21 cellular contexts compared by ENCODE assay signal in the genomic region with DNA sequence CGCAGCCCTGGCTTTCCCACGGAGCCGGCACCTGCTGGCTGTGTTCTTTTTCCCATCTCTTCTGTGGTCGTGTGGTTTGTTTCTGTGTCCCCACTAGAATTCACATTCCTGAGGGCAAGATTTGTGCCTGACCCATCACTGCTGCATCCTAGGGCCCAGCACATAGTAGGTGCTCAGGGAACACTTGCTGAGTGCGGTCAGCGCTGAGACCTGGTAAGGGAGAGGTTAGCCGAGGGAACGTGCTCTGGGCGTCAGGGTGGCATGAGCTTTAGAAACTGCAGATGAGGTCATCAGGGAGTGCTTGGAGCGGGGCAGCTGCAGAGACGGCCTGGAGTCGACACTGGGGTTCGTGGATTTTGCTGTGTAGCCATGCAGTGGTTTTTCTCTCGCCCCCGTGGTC. TPM values are rescaled to one million over a fixed set of nuclear protein-coding genes. Genes with fewer than 3 reads are reported as not detected.
DNase-seq lines count a peak whose midpoint lies in the region; ATAC-seq, FAIRE-seq and TF ChIP-seq lines count a peak whose summit lies in the region.
"Had no signal": no experiment of that assay in that cellular context is flagged by ENCODE, and none has a peak within 500 bp of the region (broad histone marks: within the 10 kb centered on the region; RNA-seq: fewer than 3 reads in every experiment).

No MANE protein-coding gene starts in this region.

- no peak for FAIRE-seq in HepG2 (lab: Jason Lieb, UNC)
- FAIRE-seq: H1, HTR-8/SVneo had no signal

- no TSS peak for BruUV-seq in HepG2 (replicated peaks; lab: Mats Ljungman, UMichigan)

- H3K27ac Mint-ChIP-seq in memory B cell = peak overlapping the region; percentile 36
- H3K27ac Mint-ChIP-seq in activated T-helper 1 cell treated with anti-CD3 and anti-CD28 coated beads, Interleukin-12 subunit alpha, Interleukin-12 subunit beta, Interleukin-2, Interleukin-4 antibody, amounts not matched to agents 30 ng/mL and 10 ng/mL and 1 ng/mL, durations not matched to agents 14 hours and 24 hours and 36 hours = no peak overlapping the region

- no peaks in the 10 kb centered on the region for H3K27me3 Mint-ChIP-seq in memory B cell
- peaks cover 4% of the 10 kb centered on the region for H3K27me3 Mint-ChIP-seq in activated T-helper 1 cell treated with anti-CD3 and anti-CD28 coated beads, Interleukin-12 subunit alpha, Interleukin-12 subunit beta, Interleukin-2, Interleukin-4 antibody, amounts not matched to agents 30 ng/mL and 10 ng/mL and 1 ng/mL, durations not matched to agents 14 hours and 24 hours and 36 hours (ENCODE audit: insufficient read depth)

- peaks cover 11% of the 10 kb centered on the region for H3K36me3 Mint-ChIP-seq in memory B cell
- H3K36me3 Mint-ChIP-seq in activated T-helper 1 cell treated with anti-CD3 and anti-CD28 coated beads, Interleukin-12 subunit alpha, Interleukin-12 subunit beta, Interleukin-2, Interleukin-4 antibody, amounts not matched to agents 30 ng/mL and 10 ng/mL and 1 ng/mL, durations not matched to agents 14 hours and 24 hours and 36 hours (ENCODE audit: low read depth) = peaks cover 11% of the 10 kb centered on the region

- H3K4me3 ChIP-seq in HepG2 (replicated peaks in 1 of 3; ENCODE audit: insufficient read depth in 1 of 3, low read depth in 2 of 3, low read length in 3 of 3) (no peak overlapping the region), right lobe of liver (no peak overlapping the region), OCI-LY3 (ENCODE audit: low read length) (no peak overlapping the region)
- H3K4me3 ChIP-seq: PC-9 had no signal

- H3K4me2 ChIP-seq in HepG2 (ENCODE audit: low read depth, low read length) (no peak overlapping the region), OCI-LY3 (ENCODE audit: low read length) (peak overlapping the region; percentile 72)
- H3K4me2 ChIP-seq: PC-9 had no signal

- TF ChIP-seq EP300 in HepG2 (IDR thresholded peaks at IDR 0.05; ENCODE audit: low read depth in 2 of 2, low read length in 2 of 2) (no peak), HepG2 (CRISPR knock-in tag; IDR thresholded peaks at IDR 0.05; ENCODE audit: borderline replicate concordance) (no peak)

- no peak overlapping the region for H2AFZ ChIP-seq in HepG2 (ENCODE audit: low read length)
- no peak overlapping the region for H2AFZ ChIP-seq in OCI-LY3 (ENCODE audit: low read depth, low read length)
- H2AFZ ChIP-seq: PC-9 had no signal

- in situ Hi-C loops in HepG2 (cut with HindIII; ENCODE audit: extremely low pct_ligation_motif_present, low pct_unique_long_range_greater_than_20kb) = no loop called here

- H3K4me1 Mint-ChIP-seq in memory B cell = peaks cover 39% of the 10 kb centered on the region
- no peaks in the 10 kb centered on the region for H3K4me1 Mint-ChIP-seq in activated T-helper 1 cell treated with anti-CD3 and anti-CD28 coated beads, Interleukin-12 subunit alpha, Interleukin-12 subunit beta, Interleukin-2, Interleukin-4 antibody, amounts not matched to agents 30 ng/mL and 10 ng/mL and 1 ng/mL, durations not matched to agents 14 hours and 24 hours and 36 hours (ENCODE audit: low read depth)

- no peak overlapping the region for H3K9ac ChIP-seq in HepG2 (ENCODE audit: insufficient read depth, low read depth, low read length)
- no peak overlapping the region for H3K9ac ChIP-seq in OCI-LY3 (ENCODE audit: low read length)

- POLR2A ChIA-PET in HepG2 (lab: Yijun Ruan, JAX) = interaction anchor here (1.5 kb wide), 1 partner anchor 18 kb away, joined by 3 read pairs; no protein-coding TSS in a partner anchor

- intact Hi-C loops in HepG2 (cut with micrococcal nuclease; ENCODE audit: unreplicated experiment) (no loop called here), right lobe of liver (cut with DNase I) (no loop called here)
- intact Hi-C loops in activated T-helper 1 cell treated with anti-CD3 and anti-CD28 coated beads, Interleukin-12 subunit alpha, Interleukin-12 subunit beta, Interleukin-2, Interleukin-4 antibody, amounts not matched to agents 30 ng/mL and 10 ng/mL and 1 ng/mL, durations not matched to agents 14 hours and 24 hours and 36 hours (cut with micrococcal nuclease) = no loop called here

- TF ChIP-seq CTCF in HepG2 (CRISPR knock-in tag; IDR thresholded peaks at IDR 0.05) = no peak
- no peak for TF ChIP-seq CTCF in right lobe of liver (IDR thresholded peaks at IDR 0.05)
- TF ChIP-seq CTCF in OCI-LY3 (IDR thresholded peaks at IDR 0.05; ENCODE audit: low read depth, low read length) = no peak

- H4K20me1 ChIP-seq in HepG2 (ENCODE audit: insufficient read depth, low read length) (no peaks in the 10 kb centered on the region), OCI-LY3 (ENCODE audit: insufficient read depth, low read length) (peaks cover 51% of the 10 kb centered on the region)

- H3K4me1 ChIP-seq in HepG2 (ENCODE audit: insufficient read depth, low read length) (peaks cover 12% of the 10 kb centered on the region), right lobe of liver (peaks cover 0 to 3% (median 0%) of the 10 kb centered on the region in 4 donors), OCI-LY3 (ENCODE audit: low read length) (peaks cover 37% of the 10 kb centered on the region)

- H3K36me3 ChIP-seq in HepG2 (replicated peaks in 1 of 2; ENCODE audit: control insufficient read depth in 1 of 2, insufficient read depth in 2 of 2, low read length in 2 of 2) (peaks cover 23 to 38% of the 10 kb centered on the region in 2 experiments), right lobe of liver (peaks cover 0 to 5% (median 1%) of the 10 kb centered on the region in 4 donors), OCI-LY3 (replicated peaks; ENCODE audit: low read depth, low read length) (peaks cover 48% of the 10 kb centered on the region)

- DNase-seq in HepG2 (ENCODE audit: low spot score) (no peak), right lobe of liver (no peak), memory B cell (ENCODE audit: low spot score in 2 of 2) (no peak), putamen (ENCODE audit: low spot score) (no peak), Kasumi-1 (lab: John Stamatoyannopoulos, UW) (no peak)
- DNase-seq in activated T-helper 1 cell treated with anti-CD3 and anti-CD28 coated beads, Interleukin-12 subunit alpha, Interleukin-12 subunit beta, Interleukin-2, Interleukin-4 antibody, amounts not matched to agents 30 ng/mL and 10 ng/mL and 1 ng/mL, durations not matched to agents 14 hours and 24 hours and 36 hours (ENCODE audit: low spot score) = no peak
- no peak for DNase-seq in effector CD8-positive, alpha-beta T cell (lab: John Stamatoyannopoulos, UW)
- DNase-seq: DMS 273 treated with DMSO at 0.1 percent for 48 hours; GF-D8; NCI-H1048; NCI-H1436 treated with DMSO at 0.1 percent for 48 hours; NCI-H2029 treated with DMSO at 0.1 percent for 48 hours; NCI-H2171 treated with DMSO at 0.1 percent for 48 hours; NCI-H446 treated with DMSO at 0.1 percent for 48 hours; NK-92 treated with Interleukin-12 subunit alpha and Interleukin-12 subunit beta, amount 100 ng/mL, for 24 hours; PC-9 had no signal

- no peaks in the 10 kb centered on the region for H3K9me3 ChIP-seq in HepG2 (ENCODE audit: low read length)
- H3K9me3 ChIP-seq in right lobe of liver = no peaks in the 10 kb centered on the region
- H3K9me3 ChIP-seq in OCI-LY3 (ENCODE audit: insufficient read depth, low read length) = no peaks in the 10 kb centered on the region

- peaks cover 2% of the 10 kb centered on the region for H3K9me3 Mint-ChIP-seq in memory B cell
- no peaks in the 10 kb centered on the region for H3K9me3 Mint-ChIP-seq in activated T-helper 1 cell treated with anti-CD3 and anti-CD28 coated beads, Interleukin-12 subunit alpha, Interleukin-12 subunit beta, Interleukin-2, Interleukin-4 antibody, amounts not matched to agents 30 ng/mL and 10 ng/mL and 1 ng/mL, durations not matched to agents 14 hours and 24 hours and 36 hours

- peak overlapping the region; percentile 76 for H3K4me3 Mint-ChIP-seq in memory B cell
- no peak overlapping the region for H3K4me3 Mint-ChIP-seq in activated T-helper 1 cell treated with anti-CD3 and anti-CD28 coated beads, Interleukin-12 subunit alpha, Interleukin-12 subunit beta, Interleukin-2, Interleukin-4 antibody, amounts not matched to agents 30 ng/mL and 10 ng/mL and 1 ng/mL, durations not matched to agents 14 hours and 24 hours and 36 hours

- 99% methylated on average over 15 of the region's 15 CpGs for WGBS in HepG2 (ENCODE audit: low lambda C conversion rate)
- WGBS in right lobe of liver (ENCODE audit: insufficient coverage, low coverage, low lambda C conversion rate, missing lambda C conversion rate) = 79% methylated on average over 3 of the region's 15 CpGs

- ATAC-seq in HepG2 = no peak
- ATAC-seq in right lobe of liver = no peak
- no peak for ATAC-seq in memory B cell (ENCODE audit: low read depth)

- TF ChIP-seq RAD21 in HepG2 (CRISPR knock-in tag; IDR thresholded peaks at IDR 0.05) = no peak

- H3K27ac ChIP-seq in HepG2 (ENCODE audit: extremely low read length, insufficient read depth, low read length) = no peak overlapping the region
- no peak overlapping the region for H3K27ac ChIP-seq in right lobe of liver
- no peak overlapping the region for H3K27ac ChIP-seq in OCI-LY3 (ENCODE audit: low read length)
- H3K27ac ChIP-seq: C4-2B, HL-60, PC-9 had no signal

- CTCF ChIA-PET in HepG2 (lab: Yijun Ruan, JAX; ENCODE audit: low intra/inter-chr PET ratio, low total read pairs) = no interaction called here

- H3K79me2 ChIP-seq in HepG2 (ENCODE audit: insufficient read depth, low read length) = peaks cover 11% of the 10 kb centered on the region
- H3K79me2 ChIP-seq in OCI-LY3 (ENCODE audit: low read length) = peaks cover 33% of the 10 kb centered on the region

- H3K27me3 ChIP-seq in HepG2 (ENCODE audit: control insufficient read depth in 1 of 2, insufficient read depth in 2 of 2, low read length in 2 of 2) = no peaks in the 10 kb centered on the region
- H3K27me3 ChIP-seq in right lobe of liver = no peaks in the 10 kb centered on the region
- H3K27me3 ChIP-seq in OCI-LY3 (ENCODE audit: low read depth, low read length) = 0 out of 2 replicates have a peak, but pooled peaks cover 3% of the 10 kb centered on the region

- TF ChIP-seq POLR2A in HepG2 (IDR thresholded peaks at IDR 0.05; ENCODE audit: insufficient read depth in 1 of 2, low read depth in 2 of 2, low read length in 2 of 2) (no peak), right lobe of liver (IDR thresholded peaks at IDR 0.05) (no peak)

RNA-seq across cellular contexts. Expression of a gene that starts 5.9 kb away (rescaled TPM):
- total RNA-seq in HepG2 (2016; rRNA removed; fragmentation: Illumina TruSeq; extraction: Trizol) = 98.5 and 107 TPM in 2 replicates
- 134 and 176 TPM in 2 replicates for total RNA-seq in HepG2 (2016; cell fraction: cytosol; rRNA removed; fragmentation: Illumina TruSeq; extraction: Trizol; ENCODE audit: low read depth)
- total RNA-seq in HepG2 (2016; cell fraction: insoluble cytoplasmic fraction; rRNA removed; fragmentation: Illumina TruSeq; extraction: Trizol) = 103 and 113 TPM in 2 replicates
- 127 and 160 TPM in 2 replicates for total RNA-seq in HepG2 (2016; cell fraction: membrane; rRNA removed; fragmentation: Illumina TruSeq; extraction: Trizol)
- 48.8 and 61.5 TPM in 2 replicates for total RNA-seq in HepG2 (2016; cell fraction: nucleus; rRNA removed; fragmentation: Illumina TruSeq; extraction: Trizol)
- polyA plus RNA-seq in HepG2 (2011; rRNA removed) = 98.2 and 108 TPM in 2 replicates
- 100 and 138 TPM in 2 replicates for polyA plus RNA-seq in HepG2 (2011; cell fraction: cytosol; rRNA removed)
- 490 and 545 TPM in 2 replicates for polyA plus RNA-seq in HepG2 (2011; cell fraction: nucleus; rRNA removed)
- 37.2 and 56.0 TPM in 2 replicates for polyA plus RNA-seq in HepG2 (2012)
- polyA plus RNA-seq in HepG2 (2016; cell fraction: cytosol; fragmentation: Illumina TruSeq; extraction: Trizol; ENCODE audit: low read depth) = 170 and 205 TPM in 2 replicates
- 116 and 132 TPM in 2 replicates for polyA plus RNA-seq in HepG2 (2016; cell fraction: insoluble cytoplasmic fraction; fragmentation: Illumina TruSeq; extraction: Trizol; ENCODE audit: low read depth)
- 126 and 153 TPM in 2 replicates for polyA plus RNA-seq in HepG2 (2016; cell fraction: membrane; fragmentation: Illumina TruSeq; extraction: Trizol; ENCODE audit: low read depth)
- 123 and 136 TPM in 2 replicates for polyA plus RNA-seq in HepG2 (2016; cell fraction: nucleus; fragmentation: Illumina TruSeq; extraction: Trizol; ENCODE audit: insufficient read depth, low read depth)
- polyA minus RNA-seq in HepG2 (2011; rRNA and poly(A)+ RNA removed; ENCODE audit: low replicate concordance) = 22.3 and 116 TPM in 2 replicates
- 31.8 and 36.4 TPM in 2 replicates for polyA minus RNA-seq in HepG2 (2011; cell fraction: cytosol; rRNA and poly(A)+ RNA removed)
- 46.0 and 51.1 TPM in 2 replicates for polyA minus RNA-seq in HepG2 (2011; cell fraction: nucleus; rRNA and poly(A)+ RNA removed)
- total RNA-seq in right lobe of liver = 10 to 100 TPM; 16.7 to 44.1 (median 20.7) TPM
- 42.5 and 43.9 TPM in 2 replicates for total RNA-seq in activated T-helper 1 cell treated with anti-CD3 and anti-CD28 coated beads, Interleukin-12 subunit alpha, Interleukin-12 subunit beta, Interleukin-2, Interleukin-4 antibody, amounts not matched to agents 30 ng/mL and 10 ng/mL and 1 ng/mL, durations not matched to agents 14 hours and 24 hours and 36 hours

RNA-seq across cellular contexts. Expression of a gene that starts 31.3 kb away (rescaled TPM):
- 161 and 185 TPM in 2 replicates for total RNA-seq in HepG2 (2016; rRNA removed; fragmentation: Illumina TruSeq; extraction: Trizol)
- total RNA-seq in HepG2 (2016; cell fraction: cytosol; rRNA removed; fragmentation: Illumina TruSeq; extraction: Trizol; ENCODE audit: low read depth) = 94.2 and 96.8 TPM in 2 replicates
- total RNA-seq in HepG2 (2016; cell fraction: insoluble cytoplasmic fraction; rRNA removed; fragmentation: Illumina TruSeq; extraction: Trizol) = 145 and 195 TPM in 2 replicates
- 140 and 142 TPM in 2 replicates for total RNA-seq in HepG2 (2016; cell fraction: membrane; rRNA removed; fragmentation: Illumina TruSeq; extraction: Trizol)
- 81.3 and 94.7 TPM in 2 replicates for total RNA-seq in HepG2 (2016; cell fraction: nucleus; rRNA removed; fragmentation: Illumina TruSeq; extraction: Trizol)
- 110 and 152 TPM in 2 replicates for polyA plus RNA-seq in HepG2 (2011; rRNA removed)
- 84.2 and 120 TPM in 2 replicates for polyA plus RNA-seq in HepG2 (2011; cell fraction: cytosol; rRNA removed)
- 168 and 179 TPM in 2 replicates for polyA plus RNA-seq in HepG2 (2011; cell fraction: nucleus; rRNA removed)
- polyA plus RNA-seq in HepG2 (2012) = 45.2 and 119 TPM in 2 replicates
- polyA plus RNA-seq in HepG2 (2016; cell fraction: cytosol; fragmentation: Illumina TruSeq; extraction: Trizol; ENCODE audit: low read depth) = 63.1 and 64.3 TPM in 2 replicates
- polyA plus RNA-seq in HepG2 (2016; cell fraction: insoluble cytoplasmic fraction; fragmentation: Illumina TruSeq; extraction: Trizol; ENCODE audit: low read depth) = 127 and 159 TPM in 2 replicates
- 87.3 and 99.0 TPM in 2 replicates for polyA plus RNA-seq in HepG2 (2016; cell fraction: membrane; fragmentation: Illumina TruSeq; extraction: Trizol; ENCODE audit: low read depth)
- polyA plus RNA-seq in HepG2 (2016; cell fraction: nucleus; fragmentation: Illumina TruSeq; extraction: Trizol; ENCODE audit: insufficient read depth, low read depth) = 138 and 154 TPM in 2 replicates
- polyA minus RNA-seq in HepG2 (2011; rRNA and poly(A)+ RNA removed; ENCODE audit: low replicate concordance) = 34.9 and 340 TPM in 2 replicates
- polyA minus RNA-seq in HepG2 (2011; cell fraction: cytosol; rRNA and poly(A)+ RNA removed) = 99.4 and 107 TPM in 2 replicates
- 34.8 and 42.6 TPM in 2 replicates for polyA minus RNA-seq in HepG2 (2011; cell fraction: nucleus; rRNA and poly(A)+ RNA removed)
- under 1 TPM in 4 of 6 experiments, not detected in 2; 0.13 to 0.86 (median 0.36) TPM for total RNA-seq in right lobe of liver
- total RNA-seq in activated T-helper 1 cell treated with anti-CD3 and anti-CD28 coated beads, Interleukin-12 subunit alpha, Interleukin-12 subunit beta, Interleukin-2, Interleukin-4 antibody, amounts not matched to agents 30 ng/mL and 10 ng/mL and 1 ng/mL, durations not matched to agents 14 hours and 24 hours and 36 hours = 2.0 and 2.6 TPM in 2 replicates

RNA-seq across cellular contexts. Expression of a gene that starts 35.8 kb away (rescaled TPM):
- total RNA-seq in HepG2 (2016; rRNA removed; fragmentation: Illumina TruSeq; extraction: Trizol) = 7.2 and 9.1 TPM in 2 replicates
- total RNA-seq in HepG2 (2016; cell fraction: cytosol; rRNA removed; fragmentation: Illumina TruSeq; extraction: Trizol; ENCODE audit: low read depth) = 3.5 and 3.7 TPM in 2 replicates
- total RNA-seq in HepG2 (2016; cell fraction: insoluble cytoplasmic fraction; rRNA removed; fragmentation: Illumina TruSeq; extraction: Trizol) = 8.1 and 8.7 TPM in 2 replicates
- 8.1 and 9.5 TPM in 2 replicates for total RNA-seq in HepG2 (2016; cell fraction: membrane; rRNA removed; fragmentation: Illumina TruSeq; extraction: Trizol)
- total RNA-seq in HepG2 (2016; cell fraction: nucleus; rRNA removed; fragmentation: Illumina TruSeq; extraction: Trizol) = 7.2 and 7.7 TPM in 2 replicates
- polyA plus RNA-seq in HepG2 (2011; rRNA removed) = 14.8 and 20.0 TPM in 2 replicates
- 14.8 and 18.9 TPM in 2 replicates for polyA plus RNA-seq in HepG2 (2011; cell fraction: cytosol; rRNA removed)
- polyA plus RNA-seq in HepG2 (2011; cell fraction: nucleus; rRNA removed) = 89.3 and 96.4 TPM in 2 replicates
- 6.5 and 12.0 TPM in 2 replicates for polyA plus RNA-seq in HepG2 (2012)
- polyA plus RNA-seq in HepG2 (2016; cell fraction: cytosol; fragmentation: Illumina TruSeq; extraction: Trizol; ENCODE audit: low read depth) = 2.9 and 3.1 TPM in 2 replicates
- polyA plus RNA-seq in HepG2 (2016; cell fraction: insoluble cytoplasmic fraction; fragmentation: Illumina TruSeq; extraction: Trizol; ENCODE audit: low read depth) = 6.7 and 7.1 TPM in 2 replicates
- 6.5 and 7.5 TPM in 2 replicates for polyA plus RNA-seq in HepG2 (2016; cell fraction: membrane; fragmentation: Illumina TruSeq; extraction: Trizol; ENCODE audit: low read depth)
- polyA plus RNA-seq in HepG2 (2016; cell fraction: nucleus; fragmentation: Illumina TruSeq; extraction: Trizol; ENCODE audit: insufficient read depth, low read depth) = 17.7 and 19.3 TPM in 2 replicates
- 23.7 and 30.7 TPM in 2 replicates for polyA minus RNA-seq in HepG2 (2011; rRNA and poly(A)+ RNA removed; ENCODE audit: low replicate concordance)
- polyA minus RNA-seq in HepG2 (2011; cell fraction: cytosol; rRNA and poly(A)+ RNA removed) = 5.4 and 5.5 TPM in 2 replicates
- polyA minus RNA-seq in HepG2 (2011; cell fraction: nucleus; rRNA and poly(A)+ RNA removed) = 16.0 and 17.0 TPM in 2 replicates
- 1 to 10 TPM in 2 of 6 experiments, under 1 TPM in 4; 0.31 to 1.6 (median 0.77) TPM for total RNA-seq in right lobe of liver
- total RNA-seq in activated T-helper 1 cell treated with anti-CD3 and anti-CD28 coated beads, Interleukin-12 subunit alpha, Interleukin-12 subunit beta, Interleukin-2, Interleukin-4 antibody, amounts not matched to agents 30 ng/mL and 10 ng/mL and 1 ng/mL, durations not matched to agents 14 hours and 24 hours and 36 hours = 5.5 and 5.6 TPM in 2 replicates

Comparison
In these comparisons a context has a peak if more than half of its experiments do, and no peak if none do; other contexts are left out.
1. RNA of a gene that starts 31.3 kb away (total RNA-seq): 81.3 to 195 TPM in HepG2; 2.0 to 2.6 TPM in activated T-helper 1 cell treated with anti-CD3 and anti-CD28 coated beads, Interleukin-12 subunit alpha, Interleukin-12 subunit beta, Interleukin-2, Interleukin-4 antibody, amounts not matched to agents 30 ng/mL and 10 ng/mL and 1 ng/mL, durations not matched to agents 14 hours and 24 hours and 36 hours and 0.13 to 0.86 TPM in right lobe of liver; every median in the first group is over 10 times any median in the second.